18 cellular contexts compared by ENCODE assay signal in genomic region chr14:99410019-99410418, GRCh38.
"Had no signal": no experiment of that assay in that cellular context is flagged by ENCODE, and none has a peak within 500 bp of the region (broad histone marks: within the 10 kb centered on the region; RNA-seq: fewer than 3 reads in every experiment).

No MANE protein-coding gene starts in this region.

- H3K4me3 ChIP-seq: esophagus squamous epithelium, gastroesophageal sphincter, skin epidermis, stomach, thoracic aorta, transverse colon had no signal

- H3K27ac ChIP-seq: esophagus squamous epithelium, gastroesophageal sphincter, neutrophil, skin epidermis, stomach, thoracic aorta, transverse colon had no signal

- H3K9me3 Mint-ChIP-seq: naive thymus-derived CD8-positive, alpha-beta T cell had no signal

- H3K4me1 ChIP-seq: esophagus squamous epithelium, gastroesophageal sphincter, transverse colon had no signal

- H3K4me3 Mint-ChIP-seq: naive thymus-derived CD8-positive, alpha-beta T cell had no signal

- H3K9me3 ChIP-seq: esophagus squamous epithelium, gastroesophageal sphincter, neutrophil, stomach, thoracic aorta, transverse colon had no signal

- ATAC-seq: gastroesophageal sphincter; naive thymus-derived CD8-positive, alpha-beta T cell; sciatic nerve had no signal

- H3K27me3 Mint-ChIP-seq: naive thymus-derived CD8-positive, alpha-beta T cell had no signal

- H3K27me3 ChIP-seq: esophagus squamous epithelium, gastroesophageal sphincter, neutrophil, stomach, transverse colon had no signal

- DNase-seq: effector memory CD4-positive, alpha-beta T cell; esophagus squamous epithelium; foreskin fibroblast; glutamatergic neuron; kidney glomerular epithelial cell; naive thymus-derived CD8-positive, alpha-beta T cell; posterior cingulate gyrus; stimulated activated CD4-positive, alpha-beta T cell treated with anti-CD3 and anti-CD28 coated beads, Interleukin-2, amount 100 ng/mL, for 24 hours; stimulated activated CD4-positive, alpha-beta T cell treated with anti-CD3 and anti-CD28 coated beads, Interleukin-4, amount 100 ng/mL, for 4 hours; stimulated activated naive CD4-positive, alpha-beta T cell; stomach; substantia nigra; transverse colon had no signal
